ENCODE assay signal across 1 cellular context in genomic region chr19:49812452-49812996, GRCh38.
TF ChIP-seq lines count a peak whose summit lies in the region.

No MANE protein-coding gene starts in this region.

TF ChIP-seq in H1, 55 proteins besides CTCF, POLR2A, EP300 and RAD21:
- TF ChIP-seq ATF2 (IDR thresholded peaks at IDR 0.05; ENCODE audit: low read length) (no peak), RNF2 (IDR thresholded peaks at IDR 0.05; ENCODE audit: borderline replicate concordance, low read depth, low read length, missing control alignments, poor library complexity, severe bottlenecking) (no peak), CBX8 (IDR thresholded peaks at IDR 0.05; ENCODE audit: borderline replicate concordance, low read depth, low read length) (no peak), BACH1 (IDR thresholded peaks at IDR 0.05; ENCODE audit: low read length) (no peak), CTBP2 (IDR thresholded peaks at IDR 0.05; ENCODE audit: borderline replicate concordance, insufficient read depth, insufficient read length, low read length) (no peak), CHD1 (IDR thresholded peaks at IDR 0.05; ENCODE audit: low read depth, low read length) (no peak), EGR1 (IDR thresholded peaks at IDR 0.05; ENCODE audit: borderline replicate concordance, low read depth, low read length) (no peak), CBX5 (IDR thresholded peaks at IDR 0.05; ENCODE audit: low read depth, low read length) (no peak), NRF1 (IDR thresholded peaks at IDR 0.05; ENCODE audit: low read depth, low read length) (no peak), RXRA (IDR thresholded peaks at IDR 0.05; ENCODE audit: insufficient read depth, low read depth, low read length) (no peak), RFX5 (IDR thresholded peaks at IDR 0.05; ENCODE audit: borderline replicate concordance, low read depth, low read length) (no peak), JUN (IDR thresholded peaks at IDR 0.05; ENCODE audit: low read depth, low read length) (no peak), TAF1 (IDR thresholded peaks at IDR 0.05; ENCODE audit: low read depth, low read length) (no peak), HDAC6 (IDR thresholded peaks at IDR 0.05; ENCODE audit: low read depth, low read length) (no peak), POLR2AphosphoS5 (IDR thresholded peaks at IDR 0.05; ENCODE audit: low read depth, low read length) (no peak), MAX (IDR thresholded peaks at IDR 0.05) (no peak)
